In genomic region chr4:108097990-108098553, GRCh38 we compare ENCODE assay signal across 1 cellular context.
A peak's percentile ranks its signal among the peaks of the same experiment; 100 is the strongest.
TF ChIP-seq lines count a peak whose summit lies in the region.

No MANE protein-coding gene starts in this region.

TF ChIP-seq in K562, 482 proteins besides CTCF, POLR2A, EP300 and RAD21:
- TF ChIP-seq HDAC8 (tag; IDR thresholded peaks at IDR 0.05) (no peak), ESRRA (IDR thresholded peaks at IDR 0.05; ENCODE audit: borderline replicate concordance, low read depth) (peak; percentile 61)
